ENCODE assay signal across 4 cellular contexts in genomic region chr7:2694122-2694436, GRCh38. TPM values are rescaled to one million over a fixed set of nuclear protein-coding genes. Genes with fewer than 3 reads are reported as not detected.
"Had no signal": no experiment of that assay in that cellular context is flagged by ENCODE, and none has a peak within 500 bp of the region (broad histone marks: within the 10 kb centered on the region; RNA-seq: fewer than 3 reads in every experiment).

No MANE protein-coding gene starts in this region.

RNA-seq across cellular contexts. Expression of gene AMZ1, which starts 6.1 kb away (rescaled TPM):
- total RNA-seq: hepatocyte; lung microvascular endothelial cell; natural killer cell treated with Interleukin-12 subunit alpha and Interleukin-12 subunit beta and Interleukin-15 and Interleukin-18, amount 100 ng/mL, for 72 hours had no signal
- polyA plus RNA-seq: neural cell had no signal
